In genomic region chr17:39595294-39595693, GRCh38 we compare ENCODE assay signal across 2 cellular contexts.
TF ChIP-seq lines count a peak whose summit lies in the region.

No MANE protein-coding gene starts in this region.

TF ChIP-seq in GM23338, 12 proteins besides CTCF, POLR2A, EP300 and RAD21:
- TF ChIP-seq STAT1 (IDR thresholded peaks at IDR 0.05; ENCODE audit: unreplicated experiment) (no peak), EZH2 (IDR thresholded peaks at IDR 0.05; ENCODE audit: low read depth, unreplicated experiment) (peak; percentile 40)
TF ChIP-seq in GM23338: peak in this region for 1.

TF ChIP-seq in K562, 482 proteins besides CTCF, POLR2A, EP300 and RAD21:
- TF ChIP-seq POLR2AphosphoS2 (IDR thresholded peaks at IDR 0.05; ENCODE audit: low read length) (no peak), ZNF263 (CRISPR knock-in tag; IDR thresholded peaks at IDR 0.05; ENCODE audit: borderline replicate concordance) (peak; percentile 86)
